Comparison of ENCODE assay signal across 1 cellular context in genomic region chr10:3740157-3740871, GRCh38.
TF ChIP-seq lines count a peak whose summit lies in the region.

No MANE protein-coding gene starts in this region.

TF ChIP-seq in HepG2, 621 proteins besides CTCF, POLR2A, EP300 and RAD21 (continued from another document):
- TF ChIP-seq ZBTB43 (CRISPR knock-in tag; conservative IDR thresholded peaks at IDR 0.05) (peak; percentile 76), NFE2L2 (IDR thresholded peaks at IDR 0.05; ENCODE audit: low read length) (peak; percentile 44), HHEX (CRISPR knock-in tag; IDR thresholded peaks at IDR 0.05) (peak; percentile 48; the same call in 1 of the 2 replicates), NAIF1 (CRISPR knock-in tag; IDR thresholded peaks at IDR 0.05; ENCODE audit: borderline replicate concordance) (no peak), SP140L (CRISPR knock-in tag; IDR thresholded peaks at IDR 0.05; ENCODE audit: borderline replicate concordance) (no peak), GABPB1 (CRISPR knock-in tag; IDR thresholded peaks at IDR 0.05) (no peak), ARNTL (CRISPR knock-in tag; IDR thresholded peaks at IDR 0.05) (no peak), ZNF614 (CRISPR knock-in tag; IDR thresholded peaks at IDR 0.05; ENCODE audit: borderline replicate concordance) (peak; percentile 67; the same call in 1 of the 2 replicates), FOSL2 (CRISPR knock-in tag; IDR thresholded peaks at IDR 0.05) (peak; percentile 92)
- TF ChIP-seq, protein P1, sequence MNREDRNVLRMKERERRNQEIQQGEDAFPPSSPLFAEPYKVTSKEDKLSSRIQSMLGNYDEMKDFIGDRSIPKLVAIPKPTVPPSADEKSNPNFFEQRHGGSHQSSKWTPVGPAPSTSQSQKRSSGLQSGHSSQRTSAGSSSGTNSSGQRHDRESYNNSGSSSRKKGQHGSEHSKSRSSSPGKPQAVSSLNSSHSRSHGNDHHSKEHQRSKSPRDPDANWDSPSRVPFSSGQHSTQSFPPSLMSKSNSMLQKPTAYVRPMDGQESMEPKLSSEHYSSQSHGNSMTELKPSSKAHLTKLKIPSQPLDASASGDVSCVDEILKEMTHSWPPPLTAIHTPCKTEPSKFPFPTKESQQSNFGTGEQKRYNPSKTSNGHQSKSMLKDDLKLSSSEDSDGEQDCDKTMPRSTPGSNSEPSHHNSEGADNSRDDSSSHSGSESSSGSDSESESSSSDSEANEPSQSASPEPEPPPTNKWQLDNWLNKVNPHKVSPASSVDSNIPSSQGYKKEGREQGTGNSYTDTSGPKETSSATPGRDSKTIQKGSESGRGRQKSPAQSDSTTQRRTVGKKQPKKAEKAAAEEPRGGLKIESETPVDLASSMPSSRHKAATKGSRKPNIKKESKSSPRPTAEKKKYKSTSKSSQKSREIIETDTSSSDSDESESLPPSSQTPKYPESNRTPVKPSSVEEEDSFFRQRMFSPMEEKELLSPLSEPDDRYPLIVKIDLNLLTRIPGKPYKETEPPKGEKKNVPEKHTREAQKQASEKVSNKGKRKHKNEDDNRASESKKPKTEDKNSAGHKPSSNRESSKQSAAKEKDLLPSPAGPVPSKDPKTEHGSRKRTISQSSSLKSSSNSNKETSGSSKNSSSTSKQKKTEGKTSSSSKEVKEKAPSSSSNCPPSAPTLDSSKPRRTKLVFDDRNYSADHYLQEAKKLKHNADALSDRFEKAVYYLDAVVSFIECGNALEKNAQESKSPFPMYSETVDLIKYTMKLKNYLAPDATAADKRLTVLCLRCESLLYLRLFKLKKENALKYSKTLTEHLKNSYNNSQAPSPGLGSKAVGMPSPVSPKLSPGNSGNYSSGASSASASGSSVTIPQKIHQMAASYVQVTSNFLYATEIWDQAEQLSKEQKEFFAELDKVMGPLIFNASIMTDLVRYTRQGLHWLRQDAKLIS (CRISPR knock-in tag; IDR thresholded peaks at IDR 0.05), result no peak
TF ChIP-seq in HepG2: peak in this region for 129.
